In genomic region chr2:10318345-10318744, GRCh38 we compare ENCODE assay signal across 1 cellular context.
TF ChIP-seq lines count a peak whose summit lies in the region.

No MANE protein-coding gene starts in this region.

TF ChIP-seq in K562, 482 proteins besides CTCF, POLR2A, EP300 and RAD21 (continued from another document and continues in another):
- TF ChIP-seq GTF3C2 (IDR thresholded peaks at IDR 0.05; ENCODE audit: borderline replicate concordance, extremely low read depth, insufficient read length), result no peak
- TF ChIP-seq CC2D1A (IDR thresholded peaks at IDR 0.05), result no peak
- no peak for TF ChIP-seq ZNF830 (CRISPR knock-in tag; IDR thresholded peaks at IDR 0.05)
- TF ChIP-seq ZBTB9 (CRISPR knock-in tag; IDR thresholded peaks at IDR 0.05), result no peak
- TF ChIP-seq ZNF318 (IDR thresholded peaks at IDR 0.05; ENCODE audit: borderline replicate concordance in 1 of 2, low read depth in 1 of 2), result no peak
- TF ChIP-seq ILF3 (IDR thresholded peaks at IDR 0.05; ENCODE audit: borderline replicate concordance), result no peak
- no peak for TF ChIP-seq SIRT6 (IDR thresholded peaks at IDR 0.05; ENCODE audit: low read depth, low read length)
- no peak for TF ChIP-seq ZKSCAN1 (IDR thresholded peaks at IDR 0.05; ENCODE audit: low read depth, low read length)
- TF ChIP-seq CREB3 (tag; conservative IDR thresholded peaks at IDR 0.05; ENCODE audit: low read depth), result no peak
- no peak for TF ChIP-seq HMGXB4 (CRISPR knock-in tag; IDR thresholded peaks at IDR 0.05)
- no peak for TF ChIP-seq THRA (IDR thresholded peaks at IDR 0.05)
- TF ChIP-seq ZNF23 (CRISPR knock-in tag; IDR thresholded peaks at IDR 0.05), result no peak
- no peak for TF ChIP-seq DMBX1 (CRISPR knock-in tag; IDR thresholded peaks at IDR 0.05; ENCODE audit: borderline replicate concordance)
- TF ChIP-seq TRIM24 (IDR thresholded peaks at IDR 0.05), result no peak
- TF ChIP-seq HDAC6 (IDR thresholded peaks at IDR 0.05; ENCODE audit: low read depth, low read length), result no peak
- TF ChIP-seq TAL1 (IDR thresholded peaks at IDR 0.05), result peak; percentile 22; the same call in 1 of the 2 replicates
- TF ChIP-seq ZNF143 (CRISPR knock-in tag; IDR thresholded peaks at IDR 0.05), result no peak
- TF ChIP-seq JUN (IDR thresholded peaks at IDR 0.05; ENCODE audit: borderline replicate concordance, low read depth, low read length), result no peak
- no peak for TF ChIP-seq JUN (CRISPR knock-in tag; IDR thresholded peaks at IDR 0.05; ENCODE audit: borderline replicate concordance)
- no peak for TF ChIP-seq IRF2 (CRISPR knock-in tag; IDR thresholded peaks at IDR 0.05)
- no peak; the same call in 1 of the 2 replicates for TF ChIP-seq TFAP4 (CRISPR knock-in tag; IDR thresholded peaks at IDR 0.05; ENCODE audit: borderline replicate concordance)
- TF ChIP-seq MYC (IDR thresholded peaks at IDR 0.05; ENCODE audit: low read depth, low read length), result peak; percentile 65
- no peak for TF ChIP-seq MYC (CRISPR knock-in tag; IDR thresholded peaks at IDR 0.05; ENCODE audit: borderline replicate concordance, low read depth)
- TF ChIP-seq CEBPZ (IDR thresholded peaks at IDR 0.05; ENCODE audit: borderline replicate concordance, low read depth, low read length), result no peak
- no peak for TF ChIP-seq ZNF347 (CRISPR knock-in tag; IDR thresholded peaks at IDR 0.05; ENCODE audit: low read depth)
- no peak for TF ChIP-seq SUPT5H (IDR thresholded peaks at IDR 0.05)
- no peak for TF ChIP-seq NFXL1 (CRISPR knock-in tag; IDR thresholded peaks at IDR 0.05)
- no peak for TF ChIP-seq ZNF57 (CRISPR knock-in tag; IDR thresholded peaks at IDR 0.05)
